In the genomic region with DNA sequence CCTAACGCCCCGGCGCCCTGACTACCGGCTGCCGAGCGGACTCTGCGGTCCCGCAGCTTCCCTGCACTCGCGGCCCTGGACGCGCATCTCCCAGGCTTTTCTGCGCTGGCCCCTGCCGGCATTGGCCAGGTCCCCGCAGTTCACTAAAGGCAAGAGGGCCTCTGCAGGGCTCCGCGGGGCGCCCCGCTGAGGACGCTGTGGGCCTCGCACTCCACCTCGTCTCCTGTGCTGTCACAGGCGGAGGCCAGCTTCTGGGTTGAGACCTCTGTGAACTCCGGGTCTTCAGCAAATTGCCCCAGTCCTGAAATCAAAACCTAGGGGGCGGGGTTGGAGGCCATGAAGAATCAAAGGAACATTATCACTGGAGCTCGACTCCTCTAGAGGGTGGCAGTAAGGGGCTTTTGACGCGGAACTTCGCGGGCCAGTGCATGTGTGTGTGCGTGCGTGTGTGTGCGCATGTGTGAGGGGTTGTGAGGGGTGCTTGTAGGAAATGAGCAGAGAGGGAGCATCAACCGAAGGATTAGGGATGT, we compare ENCODE assay signal across 8 cellular contexts.
A peak's percentile ranks its signal among the peaks of the same experiment; 100 is the strongest.
DNase-seq lines count a peak whose midpoint lies in the region; ATAC-seq and TF ChIP-seq lines count a peak whose summit lies in the region.

No MANE protein-coding gene starts in this region.

- peaks cover 8% of the 10 kb centered on the region for H3K36me3 Mint-ChIP-seq in Calu3 (ENCODE audit: insufficient read depth, unreplicated experiment)
- no peaks in the 10 kb centered on the region for H3K36me3 Mint-ChIP-seq in activated T-helper 17 cell treated with anti-CD3 and anti-CD28 coated beads, Interleukin-2, amount 50 U/mL, for 72 hours (ENCODE audit: low read depth)

- H3K4me3 ChIP-seq in cardiac muscle cell (no peak overlapping the region), prostate gland (peak overlapping the region in 1 of 2 donors; percentile 33)

- peaks cover 37% of the 10 kb centered on the region for H3K27me3 Mint-ChIP-seq in Calu3 (ENCODE audit: unreplicated experiment)
- peaks cover 39% of the 10 kb centered on the region for H3K27me3 Mint-ChIP-seq in activated T-helper 17 cell treated with anti-CD3 and anti-CD28 coated beads, Interleukin-2, amount 50 U/mL, for 72 hours

- peak overlapping the region; percentile 67 for H3K4me3 Mint-ChIP-seq in Calu3 (ENCODE audit: low read depth, unreplicated experiment)
- peak overlapping the region; percentile 83 for H3K4me3 Mint-ChIP-seq in activated T-helper 17 cell treated with anti-CD3 and anti-CD28 coated beads, Interleukin-2, amount 50 U/mL, for 72 hours

- WGBS in prostate gland: 72% methylated on average over 34 of the region's 34 CpGs

- intact Hi-C loops in Calu3 (cut with micrococcal nuclease; ENCODE audit: unreplicated experiment): no loop called here
- intact Hi-C loops in prostate gland (cut with DNase I): no loop called here

- no peak for TF ChIP-seq POLR2A in prostate gland (IDR thresholded peaks at IDR 0.05)

- H3K27ac ChIP-seq in cardiac muscle cell: no peak overlapping the region
- H3K27ac ChIP-seq in prostate gland: peak overlapping the region; percentile 3 to 74

- ATAC-seq in HG02763 (IDR thresholded peaks at IDR 0.05; ENCODE audit: unreplicated experiment) (peak; percentile 30), GM18519 (IDR thresholded peaks at IDR 0.05; ENCODE audit: low FRiP score, unreplicated experiment) (no peak)
- ATAC-seq in activated T-helper 17 cell treated with anti-CD3 and anti-CD28 coated beads, Interleukin-2, amount 50 U/mL, for 72 hours (replicated peaks): peak; percentile 60

- no peaks in the 10 kb centered on the region for H3K9me3 Mint-ChIP-seq in Calu3 (ENCODE audit: low read depth, unreplicated experiment)
- no peaks in the 10 kb centered on the region for H3K9me3 Mint-ChIP-seq in activated T-helper 17 cell treated with anti-CD3 and anti-CD28 coated beads, Interleukin-2, amount 50 U/mL, for 72 hours

- H3K4me1 ChIP-seq in cardiac muscle cell (ENCODE audit: low read depth): peaks cover 4% of the 10 kb centered on the region
- no peaks in the 10 kb centered on the region for H3K4me1 ChIP-seq in prostate gland (replicated peaks)

- TF ChIP-seq CTCF in Calu3 (IDR thresholded peaks at IDR 0.05; ENCODE audit: unreplicated experiment) (no peak), cardiac muscle cell (IDR thresholded peaks at IDR 0.05; ENCODE audit: low read depth, low read length) (peak; percentile 52), prostate gland (IDR thresholded peaks at IDR 0.05) (no peak)

- H3K9me3 ChIP-seq in cardiac muscle cell (ENCODE audit: low read depth) (no peaks in the 10 kb centered on the region), prostate gland (no peaks in the 10 kb centered on the region)

- CTCF ChIA-PET in Calu3 (lab: Charles Lee): no interaction called here

- H3K27me3 ChIP-seq in cardiac muscle cell (peaks cover 12% of the 10 kb centered on the region), prostate gland (replicated peaks; ENCODE audit: insufficient read depth) (no peaks in the 10 kb centered on the region)

- no peak overlapping the region for H3K27ac Mint-ChIP-seq in Calu3 (ENCODE audit: unreplicated experiment)
- H3K27ac Mint-ChIP-seq in activated T-helper 17 cell treated with anti-CD3 and anti-CD28 coated beads, Interleukin-2, amount 50 U/mL, for 72 hours: no peak overlapping the region

- DNase-seq in Calu3: no peak
- DNase-seq in cardiac muscle cell (ENCODE audit: low read depth in 1 of 2, low spot score in 1 of 2): peak; percentile 9 to 61
- no peak for DNase-seq in prostate gland (ENCODE audit: low spot score)
- no peak for DNase-seq in T1000 (lab: John Stamatoyannopoulos, UW)
- no peak for DNase-seq in D341Med (ENCODE audit: low spot score)

- BruUV-seq in Calu3 (replicated peaks; lab: Mats Ljungman, UMichigan): no TSS peak

- H3K36me3 ChIP-seq in cardiac muscle cell (no peaks in the 10 kb centered on the region), prostate gland (no peaks in the 10 kb centered on the region)

- no peaks in the 10 kb centered on the region for H3K4me1 Mint-ChIP-seq in Calu3 (ENCODE audit: low read depth, unreplicated experiment)
- no peaks in the 10 kb centered on the region for H3K4me1 Mint-ChIP-seq in activated T-helper 17 cell treated with anti-CD3 and anti-CD28 coated beads, Interleukin-2, amount 50 U/mL, for 72 hours

Comparison
In these comparisons a context has a peak if more than half of its experiments do, and no peak if none do; other contexts are left out.
1. DNase-seq: peak in cardiac muscle cell (2 of 2); none in Calu3 (single experiment), prostate gland (single experiment), T1000 (single experiment) and D341Med (single experiment).